In the genomic region with DNA sequence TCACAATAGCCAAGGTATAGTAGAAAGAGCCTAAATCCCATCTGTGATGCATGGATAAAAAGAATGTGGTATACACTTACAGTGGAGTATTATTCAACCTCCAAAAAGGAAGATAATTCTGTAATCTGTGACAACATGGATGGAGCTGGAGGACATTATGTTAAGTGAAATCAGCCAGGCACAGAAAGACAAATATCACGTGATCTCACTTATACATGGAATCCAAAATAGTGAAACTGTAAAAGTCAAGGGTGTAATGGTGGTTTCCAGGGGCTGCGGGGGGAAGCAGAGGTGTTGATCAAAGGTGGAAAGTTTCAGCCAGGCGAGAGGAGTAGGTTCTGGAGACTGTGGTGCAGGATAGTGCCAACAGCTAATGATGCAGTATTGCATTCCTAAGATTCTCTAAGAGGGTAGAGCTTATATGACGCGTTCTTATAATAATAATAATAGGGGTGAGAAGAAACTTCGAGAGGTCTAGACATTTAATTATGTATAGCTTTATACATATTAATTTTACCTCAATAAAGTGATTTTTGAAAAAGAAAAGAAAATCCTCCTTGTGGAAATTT, we compare ENCODE assay signal across 17 cellular contexts.
"Had no signal": no experiment of that assay in that cellular context is flagged by ENCODE, and none has a peak within 500 bp of the region (broad histone marks: within the 10 kb centered on the region; RNA-seq: fewer than 3 reads in every experiment).

No MANE protein-coding gene starts in this region.

- H3K4me3 Mint-ChIP-seq: activated CD4-positive, alpha-beta T cell treated with anti-CD3 and anti-CD28 coated beads, Interleukin-2, amount 10 ng/mL, durations not matched to agents 24 days and 14 days; activated CD8-positive, alpha-beta T cell treated with anti-CD3 and anti-CD28 coated beads, Interleukin-2, amount 10 ng/mL, durations not matched to agents 7 days and 5 days; activated naive CD4-positive, alpha-beta T cell treated with anti-CD3 and anti-CD28 coated beads for 36 hours; activated naive CD8-positive, alpha-beta T cell; activated naive CD8-positive, alpha-beta T cell treated with anti-CD3 and anti-CD28 coated beads, Interleukin-2, amount 50 U/mL, for 24 hours; activated T-cell treated with anti-CD3 and anti-CD28 coated beads, Interleukin-2, amount 50 U/mL, for 24 hours; central memory CD8-positive, alpha-beta T cell had no signal

- H3K27ac Mint-ChIP-seq: activated CD4-positive, alpha-beta T cell treated with anti-CD3 and anti-CD28 coated beads, Interleukin-2, amount 10 ng/mL, durations not matched to agents 24 days and 14 days; activated CD8-positive, alpha-beta T cell treated with anti-CD3 and anti-CD28 coated beads, Interleukin-2, amount 10 ng/mL, durations not matched to agents 7 days and 5 days; activated naive CD4-positive, alpha-beta T cell treated with anti-CD3 and anti-CD28 coated beads for 36 hours; activated naive CD8-positive, alpha-beta T cell; activated naive CD8-positive, alpha-beta T cell treated with anti-CD3 and anti-CD28 coated beads, Interleukin-2, amount 50 U/mL, for 24 hours; activated T-cell treated with anti-CD3 and anti-CD28 coated beads, Interleukin-2, amount 50 U/mL, for 24 hours; activated T-helper 2 cell treated with anti-CD3 and anti-CD28 coated beads, Interferon-gamma antibody, Interleukin-2, Interleukin-4, amounts not matched to agents 10 μg/mL and 5 μg/mL and 100 μg/mL, durations not matched to agents 14 hours and 24 hours and 36 hours had no signal

- H3K4me3 ChIP-seq: cardiac muscle cell, SJCRH30, SK-N-MC had no signal

- H3K4me1 Mint-ChIP-seq: activated CD4-positive, alpha-beta T cell treated with anti-CD3 and anti-CD28 coated beads, Interleukin-2, amount 10 ng/mL, durations not matched to agents 24 days and 14 days; central memory CD8-positive, alpha-beta T cell had no signal

- H3K36me3 ChIP-seq: brain microvascular endothelial cell, cardiac muscle cell, SJCRH30 had no signal

- H3K27ac ChIP-seq: brain microvascular endothelial cell, cardiac muscle cell, KMS-11, SJCRH30, SK-N-MC had no signal

- H3K27me3 ChIP-seq: brain microvascular endothelial cell, SJCRH30 had no signal

- H3K9me3 ChIP-seq: SJCRH30 had no signal

- H3K9me3 Mint-ChIP-seq: activated CD4-positive, alpha-beta T cell treated with anti-CD3 and anti-CD28 coated beads, Interleukin-2, amount 10 ng/mL, durations not matched to agents 24 days and 14 days; activated naive CD4-positive, alpha-beta T cell treated with anti-CD3 and anti-CD28 coated beads for 36 hours; activated naive CD8-positive, alpha-beta T cell treated with anti-CD3 and anti-CD28 coated beads, Interleukin-2, amount 50 U/mL, for 24 hours; activated T-cell treated with anti-CD3 and anti-CD28 coated beads, Interleukin-2, amount 50 U/mL, for 24 hours; activated T-helper 2 cell treated with anti-CD3 and anti-CD28 coated beads, Interferon-gamma antibody, Interleukin-2, Interleukin-4, amounts not matched to agents 10 μg/mL and 5 μg/mL and 100 μg/mL, durations not matched to agents 14 hours and 24 hours and 36 hours; central memory CD8-positive, alpha-beta T cell had no signal

- ATAC-seq: activated CD8-positive, alpha-beta T cell treated with anti-CD3 and anti-CD28 coated beads, Interleukin-2, amount 10 ng/mL, durations not matched to agents 7 days and 5 days had no signal

- H3K27me3 Mint-ChIP-seq: central memory CD8-positive, alpha-beta T cell had no signal

- H3K36me3 Mint-ChIP-seq: activated naive CD8-positive, alpha-beta T cell had no signal

- DNase-seq: activated CD4-positive, alpha-beta T cell treated with anti-CD3 and anti-CD28 coated beads, Interleukin-2, amount 50 U/mL, for 4 hours; activated CD8-positive, alpha-beta T cell treated with anti-CD3 and anti-CD28 coated beads, Interleukin-2, amount 10 ng/mL, durations not matched to agents 7 days and 5 days; activated gamma-delta T cell treated with Interleukin-2 at 50 U/mL for 16 hours; activated T-cell treated with anti-CD3 and anti-CD28 coated beads, Interleukin-2, amount 50 U/mL, for 24 hours; aorta; T1000 had no signal
